In the genomic region with DNA sequence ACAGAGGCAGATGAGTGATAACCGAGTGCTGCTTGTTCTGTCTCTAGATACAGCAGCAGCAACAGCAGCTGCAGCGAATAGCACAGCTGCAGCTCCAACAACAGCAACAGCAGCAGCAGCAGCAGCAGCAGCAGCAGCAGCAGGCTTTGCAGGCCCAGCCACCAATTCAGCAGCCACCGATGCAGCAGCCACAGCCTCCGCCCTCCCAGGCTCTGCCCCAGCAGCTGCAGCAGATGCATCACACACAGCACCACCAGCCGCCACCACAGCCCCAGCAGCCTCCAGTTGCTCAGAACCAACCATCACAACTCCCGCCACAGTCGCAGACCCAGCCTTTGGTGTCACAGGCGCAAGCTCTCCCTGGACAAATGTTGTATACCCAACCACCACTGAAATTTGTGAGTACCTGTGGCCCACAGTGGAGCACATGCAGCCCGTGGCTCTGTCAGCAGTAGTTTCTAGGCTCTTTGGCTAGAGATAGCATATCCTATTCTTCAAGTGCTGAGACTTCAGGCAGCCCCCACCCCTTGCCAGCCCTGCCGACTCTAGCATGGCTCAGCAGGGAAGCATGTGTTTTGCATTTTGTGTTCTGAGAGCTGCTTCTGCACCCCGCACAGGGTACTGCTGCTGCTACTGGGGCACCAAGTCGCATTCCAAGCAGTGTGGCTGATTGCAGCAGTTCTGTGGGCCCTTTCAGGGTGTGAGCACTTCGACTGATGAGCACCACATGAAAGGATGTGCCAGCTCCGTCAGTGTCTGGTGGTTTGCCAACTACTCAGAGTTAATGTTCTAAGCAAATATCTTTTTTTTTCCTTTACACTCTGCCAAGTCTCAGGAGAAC, we compare ENCODE assay signal across 9 cellular contexts. TPM values are rescaled to one million over a fixed set of nuclear protein-coding genes. Genes with fewer than 3 reads are reported as not detected.
A peak's percentile ranks its signal among the peaks of the same experiment; 100 is the strongest.
DNase-seq lines count a peak whose midpoint lies in the region; ATAC-seq and TF ChIP-seq lines count a peak whose summit lies in the region.
"Had no signal": no experiment of that assay in that cellular context is flagged by ENCODE, and none has a peak within 500 bp of the region (broad histone marks: within the 10 kb centered on the region; RNA-seq: fewer than 3 reads in every experiment).

No MANE protein-coding gene starts in this region.

- H3K4me3 Mint-ChIP-seq in IgD-negative memory B cell, result no peak overlapping the region
- H3K4me3 Mint-ChIP-seq in stimulated activated effector memory CD8-positive, alpha-beta T cell treated with anti-CD3 and anti-CD28 coated beads, Interleukin-12 subunit alpha, Interleukin-12 subunit beta, amount 100 ng/mL, for 72 hours, result peak overlapping the region; percentile 40

- no peak overlapping the region for H3K4me3 ChIP-seq in foreskin fibroblast (ENCODE audit: low read depth in 1 of 2, low read length in 2 of 2)
- H3K4me3 ChIP-seq: cardiac muscle cell had no signal

- peaks cover 10 to 16% (median 11%) of the 10 kb centered on the region in 3 donors for H3K4me1 Mint-ChIP-seq in IgD-negative memory B cell
- H3K4me1 Mint-ChIP-seq in stimulated activated effector memory CD8-positive, alpha-beta T cell treated with anti-CD3 and anti-CD28 coated beads, Interleukin-12 subunit alpha, Interleukin-12 subunit beta, amount 100 ng/mL, for 72 hours, result peaks cover 94% of the 10 kb centered on the region

- no peaks in the 10 kb centered on the region for H3K9me3 Mint-ChIP-seq in IgD-negative memory B cell
- no peaks in the 10 kb centered on the region for H3K9me3 Mint-ChIP-seq in stimulated activated effector memory CD8-positive, alpha-beta T cell treated with anti-CD3 and anti-CD28 coated beads, Interleukin-12 subunit alpha, Interleukin-12 subunit beta, amount 100 ng/mL, for 72 hours

- TF ChIP-seq CTCF in foreskin fibroblast (IDR thresholded peaks at IDR 0.05; ENCODE audit: low read depth, low read length), result no peak

- no peaks in the 10 kb centered on the region for H3K27me3 Mint-ChIP-seq in IgD-negative memory B cell

- H3K27ac Mint-ChIP-seq in IgD-negative memory B cell, result peak overlapping the region in 2 of 3 donors; percentile 65 to 73
- no peak overlapping the region for H3K27ac Mint-ChIP-seq in stimulated activated effector memory CD8-positive, alpha-beta T cell treated with anti-CD3 and anti-CD28 coated beads, Interleukin-12 subunit alpha, Interleukin-12 subunit beta, amount 100 ng/mL, for 72 hours

- ATAC-seq in stimulated activated effector memory CD8-positive, alpha-beta T cell treated with anti-CD3 and anti-CD28 coated beads, Interleukin-12 subunit alpha, Interleukin-12 subunit beta, amount 100 ng/mL, for 72 hours, result peak; percentile 15
- no peak for ATAC-seq in GM19395 (IDR thresholded peaks at IDR 0.05; ENCODE audit: unreplicated experiment)

- peak; percentile 44 to 53 for DNase-seq in activated T-helper 1 cell treated with anti-CD3 and anti-CD28 coated beads, Interleukin-2, amount 50 U/mL, for 16 hours (ENCODE audit: low read depth in 1 of 2, low spot score in 1 of 2)
- peak; percentile 92 to 96 for DNase-seq in foreskin fibroblast
- DNase-seq in stimulated activated effector memory CD8-positive, alpha-beta T cell treated with anti-CD3 and anti-CD28 coated beads, Interleukin-12 subunit alpha, Interleukin-12 subunit beta, amount 100 ng/mL, for 72 hours (ENCODE audit: low spot score in 2 of 2), result no peak
- no peak for DNase-seq in NAMALWA (ENCODE audit: low spot score)
- DNase-seq in retina, result no peak
- DNase-seq in NCI-H2107 treated with DMSO at 0.1 percent for 48 hours (lab: John Stamatoyannopoulos, UW; ENCODE audit: unreplicated experiment), result no peak

- H3K36me3 Mint-ChIP-seq in IgD-negative memory B cell, result no peaks in the 10 kb centered on the region
- peaks cover 100% of the 10 kb centered on the region for H3K36me3 Mint-ChIP-seq in stimulated activated effector memory CD8-positive, alpha-beta T cell treated with anti-CD3 and anti-CD28 coated beads, Interleukin-12 subunit alpha, Interleukin-12 subunit beta, amount 100 ng/mL, for 72 hours

RNA-seq across cellular contexts. Expression of a gene that starts 59.2 kb away (rescaled TPM):
- polyA plus RNA-seq in IgD-negative memory B cell, result 50.2 TPM

Comparison
In these comparisons a context has a peak if more than half of its experiments do, and no peak if none do; other contexts are left out.
1. DNase-seq: peak in activated T-helper 1 cell treated with anti-CD3 and anti-CD28 coated beads, Interleukin-2, amount 50 U/mL, for 16 hours (2 of 2) and foreskin fibroblast (2 of 2); none in stimulated activated effector memory CD8-positive, alpha-beta T cell treated with anti-CD3 and anti-CD28 coated beads, Interleukin-12 subunit alpha, Interleukin-12 subunit beta, amount 100 ng/mL, for 72 hours (0 of 2), NAMALWA (single experiment), retina (single experiment) and NCI-H2107 treated with DMSO at 0.1 percent for 48 hours (single experiment).